ENCODE assay signal across 8 cellular contexts in genomic region chr17:4986951-4987766, GRCh38. TPM values are rescaled to one million over a fixed set of nuclear protein-coding genes. Genes with fewer than 3 reads are reported as not detected.
DNase-seq lines count a peak whose midpoint lies in the region; ATAC-seq, FAIRE-seq and TF ChIP-seq lines count a peak whose summit lies in the region.

CAMTA2 (minus strand) TSS chr17:4987675; CDS start chr17:4986222, 1,453 bp downstream.

- no peaks in the 10 kb centered on the region for H4K20me1 ChIP-seq in keratinocyte (ENCODE audit: control insufficient read depth, extremely low read depth, insufficient read depth, low read length)

- peak; percentile 61 for TF ChIP-seq POLR2A in GM18505 (IDR thresholded peaks at IDR 0.05; ENCODE audit: borderline replicate concordance, extremely low read depth, insufficient read depth, insufficient read length)

- peaks cover 9% of the 10 kb centered on the region for H3K4me1 ChIP-seq in keratinocyte (ENCODE audit: control insufficient read depth, extremely low read depth, insufficient read depth, low read length)

- H3K9me1 ChIP-seq in keratinocyte (ENCODE audit: control insufficient read depth, extremely low read depth, insufficient read depth, low read length): no peaks in the 10 kb centered on the region

- H3K79me2 ChIP-seq in keratinocyte (ENCODE audit: control insufficient read depth, insufficient read depth, low read length): peaks cover 14% of the 10 kb centered on the region

- peak within 1 kb of the TSS; percentile 69 for H3K4me2 ChIP-seq in keratinocyte (ENCODE audit: control insufficient read depth, extremely low read depth, insufficient read depth, low read depth, low read length)

- FAIRE-seq in keratinocyte (lab: Jason Lieb, UNC): no peak

- peak within 1 kb of the TSS; percentile 75 to 91 (median 82) for H3K4me3 ChIP-seq in keratinocyte (ENCODE audit: control insufficient read depth in 2 of 3, extremely low read depth in 1 of 3, insufficient read depth in 2 of 3, low read depth in 1 of 3, low read length in 3 of 3)

- ATAC-seq in GM18505 (IDR thresholded peaks at IDR 0.05; ENCODE audit: unreplicated experiment) (peak; percentile 54), HG03045 (IDR thresholded peaks at IDR 0.05; ENCODE audit: unreplicated experiment) (peak; percentile 71)

- H3K27ac ChIP-seq in 22Rv1 (peak within 1 kb of the TSS; percentile 87), keratinocyte (ENCODE audit: control insufficient read depth, insufficient read depth, low read length) (peak within 1 kb of the TSS; percentile 58)

- peak; percentile 72 for DNase-seq in NCI-H2227 (lab: John Stamatoyannopoulos, UW; ENCODE audit: unreplicated experiment)
- peak; percentile 77 for DNase-seq in activated CD4-positive, CD25-positive, alpha-beta regulatory T cell treated with anti-CD3 and anti-CD28 coated beads, Interleukin-2, amount 50 U/mL, for 16 hours (ENCODE audit: low read depth, low spot score)
- peak; percentile 79 for DNase-seq in central memory CD4-positive, alpha-beta T cell
- DNase-seq in keratinocyte (ENCODE audit: low read depth, low spot score): peak; percentile 55
- peak; percentile 95 for DNase-seq in stimulated activated CD4-positive, alpha-beta T cell treated with anti-CD3 and anti-CD28 coated beads, Interleukin-15, amount 100 ng/mL, for 24 hours

- H3K36me3 ChIP-seq in keratinocyte (ENCODE audit: control insufficient read depth in 2 of 2, extremely low read depth in 1 of 2, insufficient read depth in 2 of 2, low read length in 2 of 2): peaks cover 7 to 23% of the 10 kb centered on the region in 2 experiments

- peak within 1 kb of the TSS; percentile 77 for H3K9ac ChIP-seq in keratinocyte (ENCODE audit: control insufficient read depth, extremely low read depth, insufficient read depth, low read length)

- dilution Hi-C loops in keratinocyte (cut with MboI; ENCODE audit: extremely low pct_ligation_motif_present, low sequenced_read_pairs): no loop called here

- TF ChIP-seq CTCF in 22Rv1 (IDR thresholded peaks at IDR 0.05) (peak; percentile 86), keratinocyte (optimal IDR thresholded peaks at IDR 0.05 in 1 of 3, IDR thresholded peaks at IDR 0.05 in 1 of 3, conservative IDR thresholded peaks at IDR 0.05 in 1 of 3; ENCODE audit: extremely low read depth in 1 of 3, insufficient read depth in 2 of 3, low read length in 3 of 3) (peak; percentile 38 to 84 (median 62))

- H2AFZ ChIP-seq in keratinocyte (ENCODE audit: control insufficient read depth, low read length): peak within 1 kb of the TSS; percentile 82

- no peaks in the 10 kb centered on the region for H3K9me3 ChIP-seq in keratinocyte (ENCODE audit: control insufficient read depth, low read depth, low read length)

- H3K27me3 ChIP-seq in keratinocyte (ENCODE audit: control insufficient read depth, extremely low read depth, insufficient read depth, low read length): no peaks in the 10 kb centered on the region

RNA-seq across cellular contexts. Expression of gene CAMTA2, which starts in this region (rescaled TPM):
- polyA plus RNA-seq in keratinocyte: 8.5 to 14.3 TPM (median 10.4 TPM) in 3 replicates
- polyA plus RNA-seq in keratinocyte (2011; ENCODE audit: low read depth): 60.5 TPM
- polyA plus RNA-seq in keratinocyte (2011; cell fraction: cytosol; rRNA removed): 6.3 and 13.9 TPM in 2 replicates
- 46.0 and 49.5 TPM in 2 replicates for polyA plus RNA-seq in keratinocyte (2011; cell fraction: nucleus; rRNA removed)
- polyA plus RNA-seq in keratinocyte (2012; ENCODE audit: low replicate concordance): 21.5 and 24.2 TPM in 2 replicates
- polyA minus RNA-seq in keratinocyte: 14.2 to 51.5 TPM (median 17.5 TPM) in 3 replicates
- polyA minus RNA-seq in keratinocyte (2011; cell fraction: cytosol; rRNA and poly(A)+ RNA removed): 15.9 TPM
- polyA minus RNA-seq in keratinocyte (2011; cell fraction: nucleus; rRNA and poly(A)+ RNA removed): 14.1 and 15.5 TPM in 2 replicates

Comparison
In these comparisons a context has a peak if more than half of its experiments do, and no peak if none do; other contexts are left out.
1. Peak in every context shown above with its lines: DNase-seq, ATAC-seq, H3K4me3 ChIP-seq and H3K27ac ChIP-seq.